Comparison of ENCODE assay signal across 19 cellular contexts in genomic region chr9:3825724-3826123, GRCh38.
DNase-seq lines count a peak whose midpoint lies in the region; ATAC-seq and TF ChIP-seq lines count a peak whose summit lies in the region.
"Had no signal": no experiment of that assay in that cellular context is flagged by ENCODE, and none has a peak within 500 bp of the region (broad histone marks: within the 10 kb centered on the region; RNA-seq: fewer than 3 reads in every experiment).

No MANE protein-coding gene starts in this region.

- intact Hi-C loops in sciatic nerve (cut with DNase I) = no loop called here
- intact Hi-C loops in heart left ventricle (cut with DNase I) = loop anchor here in 1 of 10 donors (10.0 kb wide), 1 partner anchor 59 kb away; no protein-coding TSS in a partner anchor

- H3K4me1 ChIP-seq in GM23338 (ENCODE audit: insufficient read depth) (peaks cover 7% of the 10 kb centered on the region; the same call in 1 of the 2 replicates), Loucy (ENCODE audit: insufficient read depth, low read length, poor library complexity, severe bottlenecking) (peaks cover 64% of the 10 kb centered on the region), heart left ventricle (no peaks in the 10 kb centered on the region)
- H3K4me1 ChIP-seq: Caco-2 had no signal

- DNase-seq in GM23338 (ENCODE audit: low spot score) (no peak), glutamatergic neuron (peak; percentile 26), sciatic nerve (ENCODE audit: low spot score) (no peak), heart left ventricle (no peak), NCI-H2171 (lab: John Stamatoyannopoulos, UW) (no peak)
- no peak for DNase-seq in activated T-cell treated with anti-CD3 and anti-CD28 coated beads, Interleukin-2, amount 50 U/mL, for 24 hours
- DNase-seq: ACHN, Caco-2, GDM1, MV-4-11, NCI-H1417, NCI-H187, NCI-H446, NCI-H526 treated with DMSO at 0.1 percent for 48 hours, T-cell had no signal

- H3F3A ChIP-seq in GM23338 (replicated peaks; ENCODE audit: low read depth) (no peaks in the 10 kb centered on the region), Loucy (ENCODE audit: low read depth) (peaks cover 5% of the 10 kb centered on the region; the same call in 1 of the 2 replicates)

- H3K36me3 ChIP-seq in GM23338 (ENCODE audit: insufficient read depth) (no peaks in the 10 kb centered on the region), Loucy (ENCODE audit: insufficient read depth, low read length) (no peaks in the 10 kb centered on the region), heart left ventricle (peaks cover 0 to 15% (median 0%) of the 10 kb centered on the region in 9 donors)

- no peaks in the 10 kb centered on the region; the same call in 1 of the 2 replicates for H3K9me2 ChIP-seq in GM23338 (ENCODE audit: insufficient read depth)
- H3K9me2 ChIP-seq in Loucy (replicated peaks; ENCODE audit: low read depth, low read length) = no peaks in the 10 kb centered on the region

- H3K27ac Mint-ChIP-seq in GM23338 (no peak overlapping the region), glutamatergic neuron (ENCODE audit: unreplicated experiment) (no peak overlapping the region)
- no peak overlapping the region for H3K27ac Mint-ChIP-seq in activated T-cell treated with anti-CD3 and anti-CD28 coated beads, Interleukin-2, amount 50 U/mL, for 24 hours
- H3K27ac Mint-ChIP-seq: T-cell had no signal

- H3K9ac ChIP-seq in Loucy (ENCODE audit: low read depth, low read length, poor library complexity, severe bottlenecking) = peak overlapping the region; percentile 60

- H3K4me3 Mint-ChIP-seq in GM23338 = no peak overlapping the region
- H3K4me3 Mint-ChIP-seq in glutamatergic neuron (ENCODE audit: unreplicated experiment) = no peak overlapping the region
- H3K4me3 Mint-ChIP-seq in activated T-cell treated with anti-CD3 and anti-CD28 coated beads, Interleukin-2, amount 50 U/mL, for 24 hours = no peak overlapping the region
- H3K4me3 Mint-ChIP-seq: T-cell had no signal

- H3K4me1 Mint-ChIP-seq in GM23338 = peaks cover 25% of the 10 kb centered on the region
- no peaks in the 10 kb centered on the region for H3K4me1 Mint-ChIP-seq in glutamatergic neuron (ENCODE audit: low read depth, unreplicated experiment)
- no peaks in the 10 kb centered on the region for H3K4me1 Mint-ChIP-seq in activated T-cell treated with anti-CD3 and anti-CD28 coated beads, Interleukin-2, amount 50 U/mL, for 24 hours (ENCODE audit: low read depth)
- H3K4me1 Mint-ChIP-seq: T-cell had no signal

- H4K20me1 ChIP-seq in GM23338 (replicated peaks; ENCODE audit: insufficient read depth) (no peaks in the 10 kb centered on the region), Loucy (ENCODE audit: insufficient read depth, low read length, poor library complexity, severe bottlenecking) (no peaks in the 10 kb centered on the region)

- H3K4me3 ChIP-seq in GM23338 (no peak overlapping the region), Loucy (ENCODE audit: low read length, poor library complexity, severe bottlenecking) (peak overlapping the region; percentile 28), heart left ventricle (no peak overlapping the region)
- H3K4me3 ChIP-seq: K562 had no signal

- H3K9me3 Mint-ChIP-seq in GM23338 = peaks cover 5% of the 10 kb centered on the region; the same call in 1 of the 3 replicates
- H3K9me3 Mint-ChIP-seq in glutamatergic neuron (ENCODE audit: unreplicated experiment) = no peaks in the 10 kb centered on the region
- no peaks in the 10 kb centered on the region for H3K9me3 Mint-ChIP-seq in activated T-cell treated with anti-CD3 and anti-CD28 coated beads, Interleukin-2, amount 50 U/mL, for 24 hours
- H3K9me3 Mint-ChIP-seq: T-cell had no signal

- TF ChIP-seq POLR2A in heart left ventricle (IDR thresholded peaks at IDR 0.05) = no peak

- H3K27me3 Mint-ChIP-seq in GM23338 (ENCODE audit: insufficient read depth, low read depth, poor library complexity) (no peaks in the 10 kb centered on the region), glutamatergic neuron (ENCODE audit: unreplicated experiment) (no peaks in the 10 kb centered on the region)
- peaks cover 6% of the 10 kb centered on the region for H3K27me3 Mint-ChIP-seq in activated T-cell treated with anti-CD3 and anti-CD28 coated beads, Interleukin-2, amount 50 U/mL, for 24 hours

- no peaks in the 10 kb centered on the region for H3K79me2 ChIP-seq in GM23338 (replicated peaks; ENCODE audit: insufficient read depth)
- H3K79me2 ChIP-seq in Loucy (ENCODE audit: insufficient read depth, low read length) = no peaks in the 10 kb centered on the region

- no peak for TF ChIP-seq CTCF in GM23338 (conservative IDR thresholded peaks at IDR 0.05; ENCODE audit: low read depth in 2 of 2)
- no peak for TF ChIP-seq CTCF in Loucy (conservative IDR thresholded peaks at IDR 0.05; ENCODE audit: low read length)
- no peak for TF ChIP-seq CTCF in glutamatergic neuron (IDR thresholded peaks at IDR 0.05; ENCODE audit: partially characterized antibody, unreplicated experiment)
- no peak for TF ChIP-seq CTCF in heart left ventricle (IDR thresholded peaks at IDR 0.05)

- H3K4me2 ChIP-seq in GM23338 (no peak overlapping the region), Loucy (ENCODE audit: low read depth, low read length, poor library complexity, severe bottlenecking) (peak overlapping the region; percentile 55)

- ATAC-seq in GM23338 (peak; percentile 68), sciatic nerve (peak; percentile 15), heart left ventricle (no peak)
- ATAC-seq: HCT116, K562, Right ventricle myocardium inferior, T-cell had no signal

- no peaks in the 10 kb centered on the region for H3K36me3 Mint-ChIP-seq in GM23338 (ENCODE audit: low read depth)
- no peaks in the 10 kb centered on the region for H3K36me3 Mint-ChIP-seq in glutamatergic neuron (ENCODE audit: unreplicated experiment)
- no peaks in the 10 kb centered on the region for H3K36me3 Mint-ChIP-seq in activated T-cell treated with anti-CD3 and anti-CD28 coated beads, Interleukin-2, amount 50 U/mL, for 24 hours (ENCODE audit: low read depth)
- H3K36me3 Mint-ChIP-seq: T-cell had no signal

- no peaks in the 10 kb centered on the region for H3K27me3 ChIP-seq in GM23338 (ENCODE audit: insufficient read depth)
- H3K27me3 ChIP-seq in Loucy (ENCODE audit: insufficient read depth, low read length, poor library complexity, severe bottlenecking) = no peaks in the 10 kb centered on the region
- H3K27me3 ChIP-seq in heart left ventricle = no peaks in the 10 kb centered on the region

- peak overlapping the region; percentile 29; the same call in 1 of the 2 replicates for H2AFZ ChIP-seq in GM23338
- H2AFZ ChIP-seq in Loucy (ENCODE audit: low read length) = no peak overlapping the region

- H3K27ac ChIP-seq in GM23338 (ENCODE audit: low read depth) (no peak overlapping the region), heart left ventricle (no peak overlapping the region)

- 28 to 44% (median 31%) methylated on average over 4 of the region's 4 CpGs for WGBS in heart left ventricle, 4 donors

- H3K9me3 ChIP-seq in Loucy (ENCODE audit: insufficient read depth, low read depth, low read length) (no peaks in the 10 kb centered on the region), heart left ventricle (no peaks in the 10 kb centered on the region)
- H3K9me3 ChIP-seq: Caco-2 had no signal

TF ChIP-seq in GM23338, 12 proteins besides CTCF, POLR2A, EP300 and RAD21 (continues in another document):
- no peak for TF ChIP-seq POLR2AphosphoS5 (IDR thresholded peaks at IDR 0.05; ENCODE audit: low read depth)

Comparison
In these comparisons a context has a peak if more than half of its experiments do, and no peak if none do; other contexts are left out.
1. ATAC-seq: peak in GM23338 (single experiment) and sciatic nerve (single experiment); none in heart left ventricle (0 of 4).